14 cellular contexts compared by ENCODE assay signal in the genomic region with DNA sequence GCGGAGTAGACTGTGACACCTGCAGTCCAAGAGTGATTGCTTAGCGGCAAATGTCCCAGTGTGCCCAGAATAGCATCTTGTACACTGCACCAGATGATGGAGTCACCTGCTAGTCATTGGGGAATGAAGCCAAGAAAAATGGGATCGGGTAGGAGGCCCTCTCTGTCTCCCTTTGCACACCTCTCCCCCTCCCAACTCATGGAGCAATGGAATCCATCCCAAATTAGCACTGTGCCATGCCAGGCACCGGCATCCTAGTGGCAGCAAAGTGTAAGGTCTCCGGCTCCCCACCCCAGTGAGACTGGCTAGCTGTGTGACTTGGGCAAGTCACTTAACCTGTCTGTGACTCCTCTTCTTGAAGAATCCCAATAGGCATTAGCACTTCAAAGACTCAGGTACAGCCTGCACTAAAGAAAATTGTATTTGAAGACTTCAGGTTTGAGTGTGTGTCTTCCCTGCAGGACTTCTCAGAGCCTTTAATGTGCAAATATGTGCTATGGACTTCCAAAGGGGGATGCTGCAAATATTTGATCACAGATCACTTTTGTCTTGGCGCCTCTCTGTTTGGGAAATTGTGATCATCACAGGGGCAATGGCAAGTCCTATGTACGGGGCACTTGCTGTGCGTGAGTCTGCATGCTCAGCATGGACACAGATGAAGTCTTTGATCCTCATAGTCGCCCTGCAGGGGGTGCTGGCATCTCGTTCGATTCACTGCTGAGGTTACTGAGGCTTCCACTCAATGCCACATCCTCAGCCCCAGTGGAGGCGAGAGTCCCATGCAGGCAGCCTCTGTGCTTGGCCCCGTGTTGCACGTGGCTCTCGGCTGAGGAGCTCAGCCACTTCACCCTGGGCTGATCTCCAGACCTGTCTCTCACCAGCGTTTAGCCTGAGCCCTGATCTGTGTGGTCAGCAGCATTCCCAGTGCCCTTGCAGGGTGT.
A peak's percentile ranks its signal among the peaks of the same experiment; 100 is the strongest.
DNase-seq lines count a peak whose midpoint lies in the region; ATAC-seq and TF ChIP-seq lines count a peak whose summit lies in the region.
"Had no signal": no experiment of that assay in that cellular context is flagged by ENCODE, and none has a peak within 500 bp of the region (broad histone marks: within the 10 kb centered on the region; RNA-seq: fewer than 3 reads in every experiment).

No MANE protein-coding gene starts in this region.

- no peak overlapping the region for H3T11ph ChIP-seq in H9 (ENCODE audit: low read length)

- H3K9me3 ChIP-seq in H9 (ENCODE audit: control insufficient read depth, low read depth, low read length) (no peaks in the 10 kb centered on the region), osteoblast (ENCODE audit: low read depth, low read length) (no peaks in the 10 kb centered on the region)
- H3K9me3 ChIP-seq: adrenal gland had no signal

- H2BK12ac ChIP-seq in H9 (ENCODE audit: insufficient read length, low read depth, low read length) = no peak overlapping the region

- peaks cover 0 to 7% (median 2%) of the 10 kb centered on the region in 3 experiments; a peak in 3 of 7 replicates for H3K36me3 Mint-ChIP-seq in H9 (ENCODE audit: insufficient read depth in 1 of 3, low read depth in 3 of 3)
- no peaks in the 10 kb centered on the region for H3K36me3 Mint-ChIP-seq in activated CD4-positive, alpha-beta memory T cell treated with anti-CD3 and anti-CD28 coated beads for 36 hours

- WGBS in H9 (ENCODE audit: extremely low coverage, insufficient read length, low lambda C conversion rate) = no CpG with 5 or more reads among the region's 16 CpGs

- H3K79me2 ChIP-seq in H9 (ENCODE audit: insufficient read depth, low read length) (no peaks in the 10 kb centered on the region), osteoblast (ENCODE audit: insufficient read depth, low read length) (no peaks in the 10 kb centered on the region)

- H3K27ac ChIP-seq in H9 (ENCODE audit: insufficient read length, low read depth, low read length) (no peak overlapping the region), osteoblast (ENCODE audit: low read depth, low read length) (no peak overlapping the region)
- H3K27ac ChIP-seq: adrenal gland, epithelial cell of prostate had no signal

- CTCF ChIA-PET in activated CD4-positive, alpha-beta memory T cell treated with anti-CD3 and anti-CD28 coated beads for 36 hours (lab: Charles Lee) = no interaction called here

- H2AFZ ChIP-seq in H9 (ENCODE audit: low read length) = no peak overlapping the region
- no peak overlapping the region for H2AFZ ChIP-seq in osteoblast (ENCODE audit: low read length)

- H3K4me1 ChIP-seq in H9 (ENCODE audit: insufficient read depth, low read length) (peaks cover 4% of the 10 kb centered on the region; the same call in 1 of the 2 replicates), osteoblast (ENCODE audit: insufficient read depth, low read length) (no peaks in the 10 kb centered on the region)
- H3K4me1 ChIP-seq: adrenal gland had no signal

- ATAC-seq in HG03460 (IDR thresholded peaks at IDR 0.05; ENCODE audit: unreplicated experiment) (no peak), HG03135 (IDR thresholded peaks at IDR 0.05; ENCODE audit: unreplicated experiment) (no peak)

- intact Hi-C loops in activated CD4-positive, alpha-beta memory T cell treated with anti-CD3 and anti-CD28 coated beads for 36 hours (cut with micrococcal nuclease) = no loop called here

- no peak overlapping the region for H2BK20ac ChIP-seq in H9 (ENCODE audit: low read depth, low read length, poor library complexity, severe bottlenecking)

- H3K4me2 ChIP-seq in H9 (ENCODE audit: insufficient read depth, insufficient read length, low read length) (no peak overlapping the region), osteoblast (ENCODE audit: insufficient read depth, low read length) (no peak overlapping the region)

- no peak overlapping the region for H3K9ac ChIP-seq in H9 (ENCODE audit: extremely low read depth, insufficient read length, low read length)

- H4K5ac ChIP-seq in H9 (ENCODE audit: insufficient read length, low read depth, low read length) = no peak overlapping the region

- peaks cover 0 to 3% of the 10 kb centered on the region in 2 experiments; a peak in 1 of 5 replicates for H3K9me3 Mint-ChIP-seq in H9
- H3K9me3 Mint-ChIP-seq in activated CD4-positive, alpha-beta memory T cell treated with anti-CD3 and anti-CD28 coated beads for 36 hours = no peaks in the 10 kb centered on the region

- no peak overlapping the region for H3K27ac Mint-ChIP-seq in H9
- no peak overlapping the region for H3K27ac Mint-ChIP-seq in activated CD4-positive, alpha-beta memory T cell treated with anti-CD3 and anti-CD28 coated beads for 36 hours
- H3K27ac Mint-ChIP-seq: B cell had no signal

- no peak overlapping the region for H4K8ac ChIP-seq in H9 (replicated peaks; ENCODE audit: insufficient read length, low read depth, low read length)

- H3K4me1 Mint-ChIP-seq in H9 = peaks cover 44 to 52% of the 10 kb centered on the region in 2 experiments
- H3K4me1 Mint-ChIP-seq in activated CD4-positive, alpha-beta memory T cell treated with anti-CD3 and anti-CD28 coated beads for 36 hours (ENCODE audit: low read depth) = no peaks in the 10 kb centered on the region

- no peak overlapping the region for H2AK5ac ChIP-seq in H9 (ENCODE audit: insufficient read length, low read length)

- no peak overlapping the region for H3K4ac ChIP-seq in H9 (ENCODE audit: low read depth, low read length)

- no peak overlapping the region for H3K18ac ChIP-seq in H9 (ENCODE audit: insufficient read length, low read depth, low read length)

- H3K27me3 ChIP-seq in H9 (ENCODE audit: insufficient read depth, low read length) (no peaks in the 10 kb centered on the region), osteoblast (ENCODE audit: insufficient read depth, low read length) (no peaks in the 10 kb centered on the region)
- H3K27me3 ChIP-seq: adrenal gland had no signal

- no peaks in the 10 kb centered on the region for H3K79me1 ChIP-seq in H9 (ENCODE audit: insufficient read depth, low read depth, low read length, poor library complexity, severe bottlenecking)

- H3K27me3 Mint-ChIP-seq in H9 (ENCODE audit: low read depth) = peaks cover 20% of the 10 kb centered on the region
- H3K27me3 Mint-ChIP-seq in activated CD4-positive, alpha-beta memory T cell treated with anti-CD3 and anti-CD28 coated beads for 36 hours = peaks cover 14% of the 10 kb centered on the region

- H3K23me2 ChIP-seq in H9 (ENCODE audit: insufficient read length, low read depth, low read length, poor library complexity, severe bottlenecking) = no peaks in the 10 kb centered on the region

- H4K20me1 ChIP-seq in H9 (ENCODE audit: control insufficient read depth, insufficient read depth, insufficient read length) (no peaks in the 10 kb centered on the region), osteoblast (ENCODE audit: insufficient read depth, low read length) (no peaks in the 10 kb centered on the region)

- TF ChIP-seq CTCF in H9 (conservative IDR thresholded peaks at IDR 0.05) = peak; percentile 33; the same call in 1 of the 3 replicates
- no peak for TF ChIP-seq CTCF in osteoblast (IDR thresholded peaks at IDR 0.05; ENCODE audit: extremely low read depth, low read depth, low read length)

- no peak overlapping the region for H3K14ac ChIP-seq in H9 (ENCODE audit: insufficient read depth, low read length)

- POLR2A ChIA-PET in activated CD4-positive, alpha-beta memory T cell treated with anti-CD3 and anti-CD28 coated beads for 36 hours (lab: Charles Lee) = no interaction called here

- H2BK5ac ChIP-seq in H9 (ENCODE audit: insufficient read length, low read length) = no peak overlapping the region

- no peak overlapping the region for H3K4me3 ChIP-seq in osteoblast (ENCODE audit: insufficient read depth, low read length)
- H3K4me3 ChIP-seq: adrenal gland had no signal

- no peaks in the 10 kb centered on the region for H3K36me3 ChIP-seq in osteoblast (ENCODE audit: insufficient read depth, low read length)
- H3K36me3 ChIP-seq: adrenal gland had no signal

- no peak overlapping the region for H3K23ac ChIP-seq in H9 (ENCODE audit: insufficient read length, low read depth, low read length)

- H2BK120ac ChIP-seq in H9 (ENCODE audit: low read depth, low read length, poor library complexity, severe bottlenecking) = no peak overlapping the region

- H2BK15ac ChIP-seq in H9 (ENCODE audit: low read depth, low read length) = no peak overlapping the region

- H3K4me3 Mint-ChIP-seq in H9 = no peak overlapping the region; a peak in 1 of 5 replicates
- H3K4me3 Mint-ChIP-seq in activated CD4-positive, alpha-beta memory T cell treated with anti-CD3 and anti-CD28 coated beads for 36 hours = no peak overlapping the region
- H3K4me3 Mint-ChIP-seq: B cell had no signal

- DNase-seq in NCI-H82 (lab: John Stamatoyannopoulos, UW) (peak; percentile 64), NCI-H82 treated with DMSO at 0.1 percent for 48 hours (lab: John Stamatoyannopoulos, UW; ENCODE audit: unreplicated experiment) (no peak), H9 (peak; percentile 30), osteoblast (ENCODE audit: insufficient read length, low spot score, missing footprints) (peak; percentile 67), NCI-H2107 (lab: John Stamatoyannopoulos, UW) (no peak)
- DNase-seq in activated CD4-positive, alpha-beta memory T cell treated with anti-CD3 and anti-CD28 coated beads for 36 hours = peak; percentile 43
- DNase-seq: NCI-H1048, retina, SW 1271 had no signal

- H4K91ac ChIP-seq in H9 (ENCODE audit: insufficient read length, low read depth, low read length) = no peak overlapping the region

- H3K56ac ChIP-seq in H9 (ENCODE audit: insufficient read length, low read depth, low read length) = no peak overlapping the region

Comparison
In these comparisons a context has a peak if more than half of its experiments do, and no peak if none do; other contexts are left out.
1. DNase-seq: peak in NCI-H82 (single experiment), H9 (single experiment), activated CD4-positive, alpha-beta memory T cell treated with anti-CD3 and anti-CD28 coated beads for 36 hours (single experiment) and osteoblast (single experiment); none in NCI-H82 treated with DMSO at 0.1 percent for 48 hours (single experiment) and NCI-H2107 (single experiment).